Comparison of ENCODE assay signal across 24 cellular contexts in genomic region chr12:24907464-24907863, GRCh38.
"Had no signal": no experiment of that assay in that cellular context is flagged by ENCODE, and none has a peak within 500 bp of the region (broad histone marks: within the 10 kb centered on the region; RNA-seq: fewer than 3 reads in every experiment).

No MANE protein-coding gene starts in this region.

- H3K4me1 ChIP-seq: parathyroid adenoma, psoas muscle, right lobe of liver had no signal

- H3K36me3 ChIP-seq: neural progenitor cell, ovary, right lobe of liver, sigmoid colon, stomach, thoracic aorta, thyroid gland, tibial nerve, upper lobe of left lung, vagina had no signal

- H3K27me3 ChIP-seq: ovary, right lobe of liver, thyroid gland, upper lobe of left lung had no signal

- H2AFZ ChIP-seq: neural progenitor cell, parathyroid adenoma had no signal

- H3K9me3 ChIP-seq: ovary, psoas muscle, right lobe of liver, sigmoid colon, stomach, thoracic aorta, thyroid gland, tibial nerve, upper lobe of left lung, vagina had no signal

- H3K79me2 ChIP-seq: parathyroid adenoma had no signal

- DNase-seq: occipital lobe; ovary; posterior cingulate gyrus; psoas muscle; right cardiac atrium; right lobe of liver; sigmoid colon; small intestine; stimulated activated CD4-positive, alpha-beta T cell treated with anti-CD3 and anti-CD28 coated beads, Interleukin-15, amount 100 ng/mL, for 24 hours; stimulated activated CD4-positive, alpha-beta T cell treated with anti-CD3 and anti-CD28 coated beads, Interleukin-2, amount 100 ng/mL, for 24 hours; stimulated activated CD4-positive, alpha-beta T cell treated with anti-CD3 and anti-CD28 coated beads, Interleukin-2, amount 100 ng/mL, for 48 hours; stimulated activated CD4-positive, alpha-beta T cell treated with anti-CD3 and anti-CD28 coated beads, Interleukin-4, amount 100 ng/mL, for 24 hours; stimulated activated naive B cell treated with anti-CD40 and anti-IgM and Interleukin-4, amounts not matched to agents 10 μg/mL and 1 μg/mL and 100 μg/mL, for 72 hours; stimulated activated naive CD4-positive, alpha-beta T cell treated with Interleukin-2 at 50 U/mL for 16 hours; stomach; thyroid gland; trophoblast cell; upper lobe of left lung had no signal

- H3K4me3 ChIP-seq: neural progenitor cell, ovary, psoas muscle, right lobe of liver, sigmoid colon, stomach, thoracic aorta, thyroid gland, tibial nerve, upper lobe of left lung, vagina had no signal

- H3K9ac ChIP-seq: neural progenitor cell, parathyroid adenoma had no signal

- H3K4me2 ChIP-seq: neural progenitor cell had no signal

- ATAC-seq: psoas muscle; right cardiac atrium; right lobe of liver; stimulated activated effector memory CD8-positive, alpha-beta T cell treated with anti-CD3 and anti-CD28 coated beads, Interleukin-12 subunit alpha, Interleukin-12 subunit beta, amount 100 ng/mL, for 72 hours; stimulated activated naive B cell treated with anti-CD40 and anti-IgM and Interleukin-4, amounts not matched to agents 10 μg/mL and 1 μg/mL and 100 μg/mL, for 72 hours had no signal

- H3K27ac ChIP-seq: neural progenitor cell, ovary, parathyroid adenoma, psoas muscle, right lobe of liver, sigmoid colon, stomach, thoracic aorta, thyroid gland, tibial nerve, upper lobe of left lung, vagina had no signal
